1 cellular context compared by ENCODE assay signal in the genomic region with DNA sequence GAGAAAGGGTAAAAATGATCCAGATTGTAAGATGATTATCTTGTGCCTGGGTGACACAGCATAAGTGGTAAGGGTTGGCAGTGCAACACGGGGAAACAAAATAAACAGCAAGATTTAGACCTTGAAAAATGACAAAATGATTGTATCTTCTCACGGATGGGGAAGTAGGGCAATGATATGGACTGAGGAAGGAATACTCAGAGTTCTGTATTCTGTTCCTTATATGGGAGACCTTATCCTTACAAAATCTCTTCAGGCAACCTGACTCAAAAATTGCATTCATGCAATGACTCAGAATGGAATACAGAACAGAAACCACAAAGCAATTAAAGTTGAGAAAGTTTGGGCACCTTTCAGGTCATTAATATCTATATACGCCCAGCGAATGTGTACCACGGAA.
TF ChIP-seq lines count a peak whose summit lies in the region.

No MANE protein-coding gene starts in this region.

TF ChIP-seq in HEK293, 187 proteins besides CTCF, POLR2A, EP300 and RAD21 (continued from another document):
- TF ChIP-seq, protein P1, sequence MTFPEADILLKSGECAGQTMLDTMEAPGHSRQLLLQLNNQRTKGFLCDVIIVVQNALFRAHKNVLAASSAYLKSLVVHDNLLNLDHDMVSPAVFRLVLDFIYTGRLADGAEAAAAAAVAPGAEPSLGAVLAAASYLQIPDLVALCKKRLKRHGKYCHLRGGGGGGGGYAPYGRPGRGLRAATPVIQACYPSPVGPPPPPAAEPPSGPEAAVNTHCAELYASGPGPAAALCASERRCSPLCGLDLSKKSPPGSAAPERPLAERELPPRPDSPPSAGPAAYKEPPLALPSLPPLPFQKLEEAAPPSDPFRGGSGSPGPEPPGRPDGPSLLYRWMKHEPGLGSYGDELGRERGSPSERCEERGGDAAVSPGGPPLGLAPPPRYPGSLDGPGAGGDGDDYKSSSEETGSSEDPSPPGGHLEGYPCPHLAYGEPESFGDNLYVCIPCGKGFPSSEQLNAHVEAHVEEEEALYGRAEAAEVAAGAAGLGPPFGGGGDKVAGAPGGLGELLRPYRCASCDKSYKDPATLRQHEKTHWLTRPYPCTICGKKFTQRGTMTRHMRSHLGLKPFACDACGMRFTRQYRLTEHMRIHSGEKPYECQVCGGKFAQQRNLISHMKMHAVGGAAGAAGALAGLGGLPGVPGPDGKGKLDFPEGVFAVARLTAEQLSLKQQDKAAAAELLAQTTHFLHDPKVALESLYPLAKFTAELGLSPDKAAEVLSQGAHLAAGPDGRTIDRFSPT (tag by site-specific recombination; IDR thresholded peaks at IDR 0.05), result no peak
- 0 out of 2 replicates have a peak, but pooled peaks have one; percentile 18 for TF ChIP-seq FEZF1 (tag by site-specific recombination; IDR thresholded peaks at IDR 0.05)
- 0 out of 2 replicates have a peak, but pooled peaks have one; percentile 23 for TF ChIP-seq SP3 (tag by site-specific recombination; IDR thresholded peaks at IDR 0.05)
- 0 out of 2 replicates have a peak, but pooled peaks have one; percentile 19 for TF ChIP-seq ZNF558 (tag by site-specific recombination; IDR thresholded peaks at IDR 0.05)
- TF ChIP-seq, protein P2, sequence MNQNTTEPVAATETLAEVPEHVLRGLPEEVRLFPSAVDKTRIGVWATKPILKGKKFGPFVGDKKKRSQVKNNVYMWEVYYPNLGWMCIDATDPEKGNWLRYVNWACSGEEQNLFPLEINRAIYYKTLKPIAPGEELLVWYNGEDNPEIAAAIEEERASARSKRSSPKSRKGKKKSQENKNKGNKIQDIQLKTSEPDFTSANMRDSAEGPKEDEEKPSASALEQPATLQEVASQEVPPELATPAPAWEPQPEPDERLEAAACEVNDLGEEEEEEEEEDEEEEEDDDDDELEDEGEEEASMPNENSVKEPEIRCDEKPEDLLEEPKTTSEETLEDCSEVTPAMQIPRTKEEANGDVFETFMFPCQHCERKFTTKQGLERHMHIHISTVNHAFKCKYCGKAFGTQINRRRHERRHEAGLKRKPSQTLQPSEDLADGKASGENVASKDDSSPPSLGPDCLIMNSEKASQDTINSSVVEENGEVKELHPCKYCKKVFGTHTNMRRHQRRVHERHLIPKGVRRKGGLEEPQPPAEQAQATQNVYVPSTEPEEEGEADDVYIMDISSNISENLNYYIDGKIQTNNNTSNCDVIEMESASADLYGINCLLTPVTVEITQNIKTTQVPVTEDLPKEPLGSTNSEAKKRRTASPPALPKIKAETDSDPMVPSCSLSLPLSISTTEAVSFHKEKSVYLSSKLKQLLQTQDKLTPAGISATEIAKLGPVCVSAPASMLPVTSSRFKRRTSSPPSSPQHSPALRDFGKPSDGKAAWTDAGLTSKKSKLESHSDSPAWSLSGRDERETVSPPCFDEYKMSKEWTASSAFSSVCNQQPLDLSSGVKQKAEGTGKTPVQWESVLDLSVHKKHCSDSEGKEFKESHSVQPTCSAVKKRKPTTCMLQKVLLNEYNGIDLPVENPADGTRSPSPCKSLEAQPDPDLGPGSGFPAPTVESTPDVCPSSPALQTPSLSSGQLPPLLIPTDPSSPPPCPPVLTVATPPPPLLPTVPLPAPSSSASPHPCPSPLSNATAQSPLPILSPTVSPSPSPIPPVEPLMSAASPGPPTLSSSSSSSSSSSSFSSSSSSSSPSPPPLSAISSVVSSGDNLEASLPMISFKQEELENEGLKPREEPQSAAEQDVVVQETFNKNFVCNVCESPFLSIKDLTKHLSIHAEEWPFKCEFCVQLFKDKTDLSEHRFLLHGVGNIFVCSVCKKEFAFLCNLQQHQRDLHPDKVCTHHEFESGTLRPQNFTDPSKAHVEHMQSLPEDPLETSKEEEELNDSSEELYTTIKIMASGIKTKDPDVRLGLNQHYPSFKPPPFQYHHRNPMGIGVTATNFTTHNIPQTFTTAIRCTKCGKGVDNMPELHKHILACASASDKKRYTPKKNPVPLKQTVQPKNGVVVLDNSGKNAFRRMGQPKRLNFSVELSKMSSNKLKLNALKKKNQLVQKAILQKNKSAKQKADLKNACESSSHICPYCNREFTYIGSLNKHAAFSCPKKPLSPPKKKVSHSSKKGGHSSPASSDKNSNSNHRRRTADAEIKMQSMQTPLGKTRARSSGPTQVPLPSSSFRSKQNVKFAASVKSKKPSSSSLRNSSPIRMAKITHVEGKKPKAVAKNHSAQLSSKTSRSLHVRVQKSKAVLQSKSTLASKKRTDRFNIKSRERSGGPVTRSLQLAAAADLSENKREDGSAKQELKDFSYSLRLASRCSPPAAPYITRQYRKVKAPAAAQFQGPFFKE (tag by site-specific recombination; IDR thresholded peaks at IDR 0.05; ENCODE audit: borderline replicate concordance), result no peak
- TF ChIP-seq ZNF843 (tag by site-specific recombination; IDR thresholded peaks at IDR 0.05), result peak; percentile 82
- TF ChIP-seq, protein P3, sequence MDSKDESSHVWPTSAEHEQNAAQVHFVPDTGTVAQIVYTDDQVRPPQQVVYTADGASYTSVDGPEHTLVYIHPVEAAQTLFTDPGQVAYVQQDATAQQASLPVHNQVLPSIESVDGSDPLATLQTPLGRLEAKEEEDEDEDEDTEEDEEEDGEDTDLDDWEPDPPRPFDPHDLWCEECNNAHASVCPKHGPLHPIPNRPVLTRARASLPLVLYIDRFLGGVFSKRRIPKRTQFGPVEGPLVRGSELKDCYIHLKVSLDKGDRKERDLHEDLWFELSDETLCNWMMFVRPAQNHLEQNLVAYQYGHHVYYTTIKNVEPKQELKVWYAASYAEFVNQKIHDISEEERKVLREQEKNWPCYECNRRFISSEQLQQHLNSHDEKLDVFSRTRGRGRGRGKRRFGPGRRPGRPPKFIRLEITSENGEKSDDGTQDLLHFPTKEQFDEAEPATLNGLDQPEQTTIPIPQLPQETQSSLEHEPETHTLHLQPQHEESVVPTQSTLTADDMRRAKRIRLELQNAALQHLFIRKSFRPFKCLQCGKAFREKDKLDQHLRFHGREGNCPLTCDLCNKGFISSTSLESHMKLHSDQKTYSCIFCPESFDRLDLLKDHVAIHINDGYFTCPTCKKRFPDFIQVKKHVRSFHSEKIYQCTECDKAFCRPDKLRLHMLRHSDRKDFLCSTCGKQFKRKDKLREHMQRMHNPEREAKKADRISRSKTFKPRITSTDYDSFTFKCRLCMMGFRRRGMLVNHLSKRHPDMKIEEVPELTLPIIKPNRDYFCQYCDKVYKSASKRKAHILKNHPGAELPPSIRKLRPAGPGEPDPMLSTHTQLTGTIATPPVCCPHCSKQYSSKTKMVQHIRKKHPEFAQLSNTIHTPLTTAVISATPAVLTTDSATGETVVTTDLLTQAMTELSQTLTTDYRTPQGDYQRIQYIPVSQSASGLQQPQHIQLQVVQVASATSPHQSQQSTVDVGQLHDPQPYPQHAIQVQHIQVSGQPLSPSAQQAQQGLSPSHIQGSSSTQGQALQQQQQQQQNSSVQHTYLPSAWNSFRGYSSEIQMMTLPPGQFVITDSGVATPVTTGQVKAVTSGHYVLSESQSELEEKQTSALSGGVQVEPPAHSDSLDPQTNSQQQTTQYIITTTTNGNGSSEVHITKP (tag by site-specific recombination; IDR thresholded peaks at IDR 0.05), result peak; percentile 25; the same call in 1 of the 2 replicates
- 0 out of 2 replicates have a peak, but pooled peaks have one; percentile 21 for TF ChIP-seq ZNF335 (tag by site-specific recombination; conservative IDR thresholded peaks at IDR 0.05)
- TF ChIP-seq ZBTB20 (tag by site-specific recombination; IDR thresholded peaks at IDR 0.05), result peak; percentile 41; the same call in 1 of the 2 replicates
- TF ChIP-seq SP7 (tag by site-specific recombination; IDR thresholded peaks at IDR 0.05), result peak; percentile 54; the same call in 1 of the 2 replicates
- TF ChIP-seq, protein P4, sequence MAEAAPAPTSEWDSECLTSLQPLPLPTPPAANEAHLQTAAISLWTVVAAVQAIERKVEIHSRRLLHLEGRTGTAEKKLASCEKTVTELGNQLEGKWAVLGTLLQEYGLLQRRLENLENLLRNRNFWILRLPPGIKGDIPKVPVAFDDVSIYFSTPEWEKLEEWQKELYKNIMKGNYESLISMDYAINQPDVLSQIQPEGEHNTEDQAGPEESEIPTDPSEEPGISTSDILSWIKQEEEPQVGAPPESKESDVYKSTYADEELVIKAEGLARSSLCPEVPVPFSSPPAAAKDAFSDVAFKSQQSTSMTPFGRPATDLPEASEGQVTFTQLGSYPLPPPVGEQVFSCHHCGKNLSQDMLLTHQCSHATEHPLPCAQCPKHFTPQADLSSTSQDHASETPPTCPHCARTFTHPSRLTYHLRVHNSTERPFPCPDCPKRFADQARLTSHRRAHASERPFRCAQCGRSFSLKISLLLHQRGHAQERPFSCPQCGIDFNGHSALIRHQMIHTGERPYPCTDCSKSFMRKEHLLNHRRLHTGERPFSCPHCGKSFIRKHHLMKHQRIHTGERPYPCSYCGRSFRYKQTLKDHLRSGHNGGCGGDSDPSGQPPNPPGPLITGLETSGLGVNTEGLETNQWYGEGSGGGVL (tag by site-specific recombination; IDR thresholded peaks at IDR 0.05), result peak; percentile 49; the same call in 1 of the 2 replicates
- 0 out of 2 replicates have a peak, but pooled peaks have one; percentile 37 for TF ChIP-seq KLF8 (tag by site-specific recombination; IDR thresholded peaks at IDR 0.05)
- peak; percentile 72 for TF ChIP-seq ZNF600 (tag by site-specific recombination; IDR thresholded peaks at IDR 0.05)
- TF ChIP-seq ZBTB21 (tag by site-specific recombination; IDR thresholded peaks at IDR 0.05), result peak; percentile 57
- no peak for TF ChIP-seq WT1 (tag by site-specific recombination; IDR thresholded peaks at IDR 0.05)
